Comparison of ENCODE assay signal across 22 cellular contexts in genomic region chr16:81767987-81768592, GRCh38. TPM values are rescaled to one million over a fixed set of nuclear protein-coding genes. Genes with fewer than 3 reads are reported as not detected.
DNase-seq lines count a peak whose midpoint lies in the region; ATAC-seq and TF ChIP-seq lines count a peak whose summit lies in the region.
"Had no signal": no experiment of that assay in that cellular context is flagged by ENCODE, and none has a peak within 500 bp of the region (broad histone marks: within the 10 kb centered on the region; RNA-seq: fewer than 3 reads in every experiment).

No MANE protein-coding gene starts in this region.

- no peak overlapping the region for H3K4me3 Mint-ChIP-seq in activated T-cell treated with anti-CD3 and anti-CD28 coated beads, Interleukin-2, amount 50 U/mL, for 4 hours
- H3K4me3 Mint-ChIP-seq: activated CD4-positive, alpha-beta T cell treated with anti-CD3 and anti-CD28 coated beads for 36 hours; CD8-positive, alpha-beta memory T cell; neural progenitor cell had no signal

- no peaks in the 10 kb centered on the region for H3K36me3 Mint-ChIP-seq in activated T-cell treated with anti-CD3 and anti-CD28 coated beads, Interleukin-2, amount 50 U/mL, for 4 hours (ENCODE audit: insufficient read depth)
- H3K36me3 Mint-ChIP-seq: CD8-positive, alpha-beta memory T cell; neural progenitor cell had no signal

- H3K27ac ChIP-seq in liver (ENCODE audit: low read depth in 1 of 2, low read length in 2 of 2): no peak overlapping the region
- H3K27ac ChIP-seq: esophagus muscularis mucosa, neural progenitor cell, right atrium auricular region had no signal

- H3K9me3 ChIP-seq in liver (ENCODE audit: control insufficient read depth in 4 of 4, low read length in 3 of 4): no peaks in the 10 kb centered on the region
- H3K9me3 ChIP-seq: esophagus muscularis mucosa, right atrium auricular region had no signal

- peak; percentile 47 for DNase-seq in COR-L47 (lab: John Stamatoyannopoulos, UW)
- DNase-seq in HuH-7.5 (ENCODE audit: low spot score): peak; percentile 55
- DNase-seq in NCI-H526 treated with DMSO at 0.1 percent for 48 hours (lab: John Stamatoyannopoulos, UW): peak; percentile 57
- no peak for DNase-seq in stimulated activated CD4-positive, alpha-beta T cell treated with anti-CD3 and anti-CD28 coated beads, Interleukin-12 subunit alpha, Interleukin-12 subunit beta, amount 100 ng/mL, for 4 hours
- no peak for DNase-seq in activated CD8-positive, alpha-beta memory T cell treated with anti-CD3 and anti-CD28 coated beads, Interleukin-2, amount 50 U/mL, for 48 hours
- DNase-seq in activated T-cell treated with anti-CD3 and anti-CD28 coated beads, Interleukin-2, amount 50 U/mL, for 4 hours: no peak
- DNase-seq: activated CD4-positive, alpha-beta T cell treated with anti-CD3 and anti-CD28 coated beads for 36 hours; activated CD8-positive, alpha-beta memory T cell treated with anti-CD3 and anti-CD28 coated beads, Interleukin-2, amount 50 U/mL, for 4 hours; activated naive CD4-positive, alpha-beta T cell treated with anti-CD3 and anti-CD28 coated beads, Interleukin-2, amount 50 U/mL, for 16 hours; CD8-positive, alpha-beta memory T cell; cortex of kidney; GF-D8; H7; NCI-H2227 treated with DMSO at 0.1 percent for 48 hours; OCI-M1; stimulated activated CD4-positive, alpha-beta T cell treated with anti-CD3 and anti-CD28 coated beads, Interleukin-1b, Interleukin-23, amount 100 ng/mL, for 48 hours; T1000 had no signal

- no peak for ATAC-seq in activated T-cell treated with anti-CD3 and anti-CD28 coated beads, Interleukin-2, amount 50 U/mL, for 4 hours
- no peak for ATAC-seq in HG03571 (IDR thresholded peaks at IDR 0.05; ENCODE audit: unreplicated experiment)
- ATAC-seq: activated CD4-positive, alpha-beta T cell treated with anti-CD3 and anti-CD28 coated beads for 36 hours had no signal

- H3K27me3 Mint-ChIP-seq in activated T-cell treated with anti-CD3 and anti-CD28 coated beads, Interleukin-2, amount 50 U/mL, for 4 hours (ENCODE audit: low read depth): peaks cover 3% of the 10 kb centered on the region

- no peaks in the 10 kb centered on the region for H3K4me1 Mint-ChIP-seq in activated T-cell treated with anti-CD3 and anti-CD28 coated beads, Interleukin-2, amount 50 U/mL, for 4 hours (ENCODE audit: low read depth)
- H3K4me1 Mint-ChIP-seq: activated CD4-positive, alpha-beta T cell treated with anti-CD3 and anti-CD28 coated beads for 36 hours; neural progenitor cell had no signal

- no peaks in the 10 kb centered on the region for H3K27me3 ChIP-seq in liver (ENCODE audit: control insufficient read depth in 4 of 4, insufficient read depth in 4 of 4, low read length in 3 of 4)
- H3K27me3 ChIP-seq: neural progenitor cell, right atrium auricular region had no signal

- WGBS in liver: 50% methylated on average over 9 of the region's 9 CpGs

- TF ChIP-seq CTCF in liver (IDR thresholded peaks at IDR 0.05; ENCODE audit: low read depth, low read length, missing input control): peak; percentile 8

- peak in 1 of 2 donors; percentile 6 for TF ChIP-seq RAD21 in liver (IDR thresholded peaks at IDR 0.05)

- no peaks in the 10 kb centered on the region for H3K36me3 ChIP-seq in liver (ENCODE audit: control insufficient read depth in 4 of 4, insufficient read depth in 3 of 4, low read depth in 1 of 4, low read length in 3 of 4)
- H3K36me3 ChIP-seq: esophagus muscularis mucosa, neural progenitor cell, right atrium auricular region had no signal

- no peak overlapping the region for H3K9ac ChIP-seq in liver (ENCODE audit: low read depth in 1 of 2, low read length in 2 of 2)
- H3K9ac ChIP-seq: neural progenitor cell had no signal

- H3K4me3 ChIP-seq in liver (ENCODE audit: low read depth in 1 of 3, low read length in 3 of 3): no peak overlapping the region
- H3K4me3 ChIP-seq: esophagus muscularis mucosa, neural progenitor cell, right atrium auricular region had no signal

- no peaks in the 10 kb centered on the region for H3K9me3 Mint-ChIP-seq in activated T-cell treated with anti-CD3 and anti-CD28 coated beads, Interleukin-2, amount 50 U/mL, for 4 hours
- H3K9me3 Mint-ChIP-seq: neural progenitor cell had no signal

- peaks cover 0 to 2% (median 0%) of the 10 kb centered on the region in 4 donors for H3K4me1 ChIP-seq in liver (ENCODE audit: control insufficient read depth in 4 of 4, insufficient read depth in 4 of 4, low read length in 3 of 4)
- H3K4me1 ChIP-seq: esophagus muscularis mucosa, neural progenitor cell, right atrium auricular region had no signal

TF ChIP-seq in liver, 16 proteins besides CTCF, POLR2A, EP300 and RAD21:
- no peak for TF ChIP-seq NR2F2 (IDR thresholded peaks at IDR 0.05)
- peak; percentile 23 for TF ChIP-seq FOXA2 (IDR thresholded peaks at IDR 0.05)
TF ChIP-seq in liver: peak in this region for 1.

RNA-seq across cellular contexts. Expression of gene PLCG2, which starts 11.0 kb away (rescaled TPM):
- total RNA-seq in liver: 10 to 100 TPM; 20.8 to 21.6 TPM
- 10 to 100 TPM in 1 of 2 donors, 1 to 10 TPM in 1; 7.1 to 10.8 TPM for polyA plus RNA-seq in liver
- 1 to 10 TPM; 2.6 to 3.4 (median 2.7) TPM for total RNA-seq in activated T-cell treated with anti-CD3 and anti-CD28 coated beads, Interleukin-2, amount 50 U/mL, for 4 hours

Comparison
In these comparisons a context has a peak if more than half of its experiments do, and no peak if none do; other contexts are left out.
1. DNase-seq: peak in COR-L47 (single experiment), HuH-7.5 (single experiment) and NCI-H526 treated with DMSO at 0.1 percent for 48 hours (single experiment); none in stimulated activated CD4-positive, alpha-beta T cell treated with anti-CD3 and anti-CD28 coated beads, Interleukin-12 subunit alpha, Interleukin-12 subunit beta, amount 100 ng/mL, for 4 hours (single experiment), activated CD8-positive, alpha-beta memory T cell treated with anti-CD3 and anti-CD28 coated beads, Interleukin-2, amount 50 U/mL, for 48 hours (single experiment) and activated T-cell treated with anti-CD3 and anti-CD28 coated beads, Interleukin-2, amount 50 U/mL, for 4 hours (single experiment).
2. RNA of gene PLCG2, which starts 11.0 kb away (total RNA-seq): 20.8 to 21.6 TPM in liver; 2.6 to 3.4 TPM in activated T-cell treated with anti-CD3 and anti-CD28 coated beads, Interleukin-2, amount 50 U/mL, for 4 hours; every median in the first group is over 4 times any median in the second.